2 cellular contexts compared by ENCODE assay signal in the genomic region with DNA sequence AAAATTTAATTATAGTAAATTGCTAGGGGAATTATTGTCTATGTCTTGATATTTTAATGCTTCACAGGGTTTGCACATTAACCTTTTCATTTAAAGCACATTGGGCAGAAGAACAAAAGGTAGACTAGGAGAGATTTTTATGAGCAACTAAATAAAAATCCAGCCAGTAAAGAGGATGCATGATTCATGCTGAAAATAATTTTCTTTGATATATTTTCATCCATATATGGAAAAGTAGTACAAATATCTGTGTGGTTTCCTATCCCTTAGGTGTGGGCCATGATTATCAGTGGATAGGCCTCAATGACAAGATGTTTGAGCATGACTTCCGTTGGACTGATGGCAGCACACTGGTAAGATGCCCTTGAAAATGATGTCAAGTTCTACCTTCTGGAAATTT.
TF ChIP-seq lines count a peak whose summit lies in the region.

No MANE protein-coding gene starts in this region.

TF ChIP-seq in SK-N-SH, 30 proteins besides CTCF, POLR2A, EP300 and RAD21 (continued from another document):
- TF ChIP-seq, protein P1, sequence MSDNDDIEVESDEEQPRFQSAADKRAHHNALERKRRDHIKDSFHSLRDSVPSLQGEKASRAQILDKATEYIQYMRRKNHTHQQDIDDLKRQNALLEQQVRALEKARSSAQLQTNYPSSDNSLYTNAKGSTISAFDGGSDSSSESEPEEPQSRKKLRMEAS (IDR thresholded peaks at IDR 0.05; ENCODE audit: low read depth), result 0 out of 2 replicates have a peak, but pooled peaks have one; percentile 13
- TF ChIP-seq, protein P2, sequence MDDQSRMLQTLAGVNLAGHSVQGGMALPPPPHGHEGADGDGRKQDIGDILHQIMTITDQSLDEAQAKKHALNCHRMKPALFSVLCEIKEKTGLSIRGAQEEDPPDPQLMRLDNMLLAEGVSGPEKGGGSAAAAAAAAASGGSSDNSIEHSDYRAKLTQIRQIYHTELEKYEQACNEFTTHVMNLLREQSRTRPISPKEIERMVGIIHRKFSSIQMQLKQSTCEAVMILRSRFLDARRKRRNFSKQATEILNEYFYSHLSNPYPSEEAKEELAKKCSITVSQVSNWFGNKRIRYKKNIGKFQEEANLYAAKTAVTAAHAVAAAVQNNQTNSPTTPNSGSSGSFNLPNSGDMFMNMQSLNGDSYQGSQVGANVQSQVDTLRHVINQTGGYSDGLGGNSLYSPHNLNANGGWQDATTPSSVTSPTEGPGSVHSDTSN (IDR thresholded peaks at IDR 0.05), result peak; percentile 19; the same call in 1 of the 2 replicates
- TF ChIP-seq FOSL2 (IDR thresholded peaks at IDR 0.05; ENCODE audit: borderline replicate concordance, low read depth), result peak; percentile 56; the same call in 1 of the 2 replicates

TF ChIP-seq in SK-N-SH treated with all-trans-retinoic acid at 6 μM for 48 hours, 23 proteins besides CTCF, POLR2A, EP300 and RAD21 (continued from another document):
- TF ChIP-seq ZFP3 (CRISPR knock-in tag; IDR thresholded peaks at IDR 0.05) (no peak), BACH2 (CRISPR knock-in tag; IDR thresholded peaks at IDR 0.05; ENCODE audit: borderline replicate concordance) (no peak), PPARA (CRISPR knock-in tag; IDR thresholded peaks at IDR 0.05; ENCODE audit: borderline replicate concordance) (no peak), GLIS3 (CRISPR knock-in tag; IDR thresholded peaks at IDR 0.05) (no peak), ARNTL (CRISPR knock-in tag; IDR thresholded peaks at IDR 0.05; ENCODE audit: borderline replicate concordance, low read depth) (no peak), ZC3H10 (CRISPR knock-in tag; IDR thresholded peaks at IDR 0.05) (no peak), ESRRG (CRISPR knock-in tag; IDR thresholded peaks at IDR 0.05) (no peak), RARB (CRISPR knock-in tag; IDR thresholded peaks at IDR 0.05) (no peak), CSDC2 (CRISPR knock-in tag; IDR thresholded peaks at IDR 0.05) (no peak), ZNF565 (CRISPR knock-in tag; conservative IDR thresholded peaks at IDR 0.05; ENCODE audit: low read depth) (no peak), OSR1 (CRISPR knock-in tag; IDR thresholded peaks at IDR 0.05) (no peak), TCF4 (CRISPR knock-in tag; IDR thresholded peaks at IDR 0.05; ENCODE audit: borderline replicate concordance) (no peak)
- TF ChIP-seq, protein P3, sequence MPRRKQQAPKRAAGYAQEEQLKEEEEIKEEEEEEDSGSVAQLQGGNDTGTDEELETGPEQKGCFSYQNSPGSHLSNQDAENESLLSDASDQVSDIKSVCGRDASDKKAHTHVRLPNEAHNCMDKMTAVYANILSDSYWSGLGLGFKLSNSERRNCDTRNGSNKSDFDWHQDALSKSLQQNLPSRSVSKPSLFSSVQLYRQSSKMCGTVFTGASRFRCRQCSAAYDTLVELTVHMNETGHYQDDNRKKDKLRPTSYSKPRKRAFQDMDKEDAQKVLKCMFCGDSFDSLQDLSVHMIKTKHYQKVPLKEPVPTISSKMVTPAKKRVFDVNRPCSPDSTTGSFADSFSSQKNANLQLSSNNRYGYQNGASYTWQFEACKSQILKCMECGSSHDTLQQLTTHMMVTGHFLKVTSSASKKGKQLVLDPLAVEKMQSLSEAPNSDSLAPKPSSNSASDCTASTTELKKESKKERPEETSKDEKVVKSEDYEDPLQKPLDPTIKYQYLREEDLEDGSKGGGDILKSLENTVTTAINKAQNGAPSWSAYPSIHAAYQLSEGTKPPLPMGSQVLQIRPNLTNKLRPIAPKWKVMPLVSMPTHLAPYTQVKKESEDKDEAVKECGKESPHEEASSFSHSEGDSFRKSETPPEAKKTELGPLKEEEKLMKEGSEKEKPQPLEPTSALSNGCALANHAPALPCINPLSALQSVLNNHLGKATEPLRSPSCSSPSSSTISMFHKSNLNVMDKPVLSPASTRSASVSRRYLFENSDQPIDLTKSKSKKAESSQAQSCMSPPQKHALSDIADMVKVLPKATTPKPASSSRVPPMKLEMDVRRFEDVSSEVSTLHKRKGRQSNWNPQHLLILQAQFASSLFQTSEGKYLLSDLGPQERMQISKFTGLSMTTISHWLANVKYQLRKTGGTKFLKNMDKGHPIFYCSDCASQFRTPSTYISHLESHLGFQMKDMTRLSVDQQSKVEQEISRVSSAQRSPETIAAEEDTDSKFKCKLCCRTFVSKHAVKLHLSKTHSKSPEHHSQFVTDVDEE (CRISPR knock-in tag; IDR thresholded peaks at IDR 0.05), result no peak
- TF ChIP-seq, protein P4, sequence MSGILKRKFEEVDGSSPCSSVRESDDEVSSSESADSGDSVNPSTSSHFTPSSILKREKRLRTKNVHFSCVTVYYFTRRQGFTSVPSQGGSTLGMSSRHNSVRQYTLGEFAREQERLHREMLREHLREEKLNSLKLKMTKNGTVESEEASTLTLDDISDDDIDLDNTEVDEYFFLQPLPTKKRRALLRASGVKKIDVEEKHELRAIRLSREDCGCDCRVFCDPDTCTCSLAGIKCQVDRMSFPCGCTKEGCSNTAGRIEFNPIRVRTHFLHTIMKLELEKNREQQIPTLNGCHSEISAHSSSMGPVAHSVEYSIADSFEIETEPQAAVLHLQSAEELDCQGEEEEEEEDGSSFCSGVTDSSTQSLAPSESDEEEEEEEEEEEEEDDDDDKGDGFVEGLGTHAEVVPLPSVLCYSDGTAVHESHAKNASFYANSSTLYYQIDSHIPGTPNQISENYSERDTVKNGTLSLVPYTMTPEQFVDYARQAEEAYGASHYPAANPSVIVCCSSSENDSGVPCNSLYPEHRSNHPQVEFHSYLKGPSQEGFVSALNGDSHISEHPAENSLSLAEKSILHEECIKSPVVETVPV (CRISPR knock-in tag; IDR thresholded peaks at IDR 0.05), result no peak
